ENCODE assay signal across 15 cellular contexts in genomic region chr1:112417985-112418607, GRCh38. TPM values are rescaled to one million over a fixed set of nuclear protein-coding genes. Genes with fewer than 3 reads are reported as not detected.
A peak's percentile ranks its signal among the peaks of the same experiment; 100 is the strongest.
DNase-seq lines count a peak whose midpoint lies in the region; ATAC-seq and TF ChIP-seq lines count a peak whose summit lies in the region.
"Had no signal": no experiment of that assay in that cellular context is flagged by ENCODE, and none has a peak within 500 bp of the region (broad histone marks: within the 10 kb centered on the region; RNA-seq: fewer than 3 reads in every experiment).

No MANE protein-coding gene starts in this region.

- peak overlapping the region in 4 of 5 experiments; percentile 43 to 86 (median 81) for H3K27ac Mint-ChIP-seq in brain
- H3K27ac Mint-ChIP-seq: CD14-positive monocyte; CD8-positive, alpha-beta T cell; H9 had no signal

- ATAC-seq in GM21367 (IDR thresholded peaks at IDR 0.05; ENCODE audit: unreplicated experiment) = no peak
- ATAC-seq: CD8-positive, alpha-beta T cell had no signal

- no peak for TF ChIP-seq CTCF in brain (conservative IDR thresholded peaks at IDR 0.05)

- H3K9ac ChIP-seq in SK-N-MC (ENCODE audit: insufficient read length) = peak overlapping the region; percentile 24

- H3K9me3 ChIP-seq in SK-N-MC (ENCODE audit: low read depth, low read length) = no peaks in the 10 kb centered on the region

- peaks cover 31% of the 10 kb centered on the region for H3K4me1 Mint-ChIP-seq in brain
- H3K4me1 Mint-ChIP-seq: CD14-positive monocyte, H9 had no signal

- peaks cover 75% of the 10 kb centered on the region for H3K36me3 Mint-ChIP-seq in brain
- H3K36me3 Mint-ChIP-seq: CD8-positive, alpha-beta T cell had no signal

- H3K27ac ChIP-seq in SK-N-MC = peak overlapping the region; percentile 77
- H3K27ac ChIP-seq: 22Rv1 had no signal

- H3K4me3 Mint-ChIP-seq in brain = peak overlapping the region in 3 of 5 experiments; percentile 4 to 40 (median 34)
- H3K4me3 Mint-ChIP-seq: CD14-positive monocyte; CD8-positive, alpha-beta T cell; H9 had no signal

- peak overlapping the region; percentile 28; the same call in 1 of the 2 replicates for H3K4me3 ChIP-seq in SK-N-MC

- H3K36me3 ChIP-seq in SK-N-MC (ENCODE audit: insufficient read depth, low read length) = peaks cover 21% of the 10 kb centered on the region

- H3K27me3 Mint-ChIP-seq in brain = no peaks in the 10 kb centered on the region

- peak; percentile 53 for DNase-seq in DMS 273 (lab: John Stamatoyannopoulos, UW; ENCODE audit: unreplicated experiment)
- no peak for DNase-seq in SK-N-MC (ENCODE audit: low read depth, low spot score)
- DNase-seq in left kidney (ENCODE audit: low read depth, low spot score) = peak; percentile 15
- no peak for DNase-seq in NK-92 treated with Interleukin-12 subunit alpha and Interleukin-12 subunit beta, amount 100 ng/mL, for 24 hours (lab: John Stamatoyannopoulos, UW)
- DNase-seq in mesenteric fat pad (ENCODE audit: low spot score) = no peak
- no peak for DNase-seq in activated CD4-positive, alpha-beta T cell treated with anti-CD3 and anti-CD28 coated beads, Interleukin-2, amount 50 U/mL, for 1 hour
- DNase-seq: CD8-positive, alpha-beta T cell; COR-L47; DMS53; GOT3; H9 had no signal

- H3K9me3 Mint-ChIP-seq in brain = no peaks in the 10 kb centered on the region
- H3K9me3 Mint-ChIP-seq: CD14-positive monocyte; CD8-positive, alpha-beta T cell; H9 had no signal

RNA-seq across cellular contexts. Expression of gene CTTNBP2NL, which starts 22.1 kb away (rescaled TPM):
- 17.0 TPM for polyA plus RNA-seq in brain (ENCODE audit: insufficient read depth, low read depth, low replicate concordance)
- 44.4 TPM for total RNA-seq in mesenteric fat pad
- total RNA-seq: CD8-positive, alpha-beta T cell had no signal

Comparison
In these comparisons a context has a peak if more than half of its experiments do, and no peak if none do; other contexts are left out.
1. DNase-seq: peak in DMS 273 (single experiment) and left kidney (single experiment); none in SK-N-MC (single experiment), NK-92 treated with Interleukin-12 subunit alpha and Interleukin-12 subunit beta, amount 100 ng/mL, for 24 hours (single experiment), mesenteric fat pad (single experiment) and activated CD4-positive, alpha-beta T cell treated with anti-CD3 and anti-CD28 coated beads, Interleukin-2, amount 50 U/mL, for 1 hour (single experiment).